Comparison of ENCODE assay signal across 8 cellular contexts in the genomic region with DNA sequence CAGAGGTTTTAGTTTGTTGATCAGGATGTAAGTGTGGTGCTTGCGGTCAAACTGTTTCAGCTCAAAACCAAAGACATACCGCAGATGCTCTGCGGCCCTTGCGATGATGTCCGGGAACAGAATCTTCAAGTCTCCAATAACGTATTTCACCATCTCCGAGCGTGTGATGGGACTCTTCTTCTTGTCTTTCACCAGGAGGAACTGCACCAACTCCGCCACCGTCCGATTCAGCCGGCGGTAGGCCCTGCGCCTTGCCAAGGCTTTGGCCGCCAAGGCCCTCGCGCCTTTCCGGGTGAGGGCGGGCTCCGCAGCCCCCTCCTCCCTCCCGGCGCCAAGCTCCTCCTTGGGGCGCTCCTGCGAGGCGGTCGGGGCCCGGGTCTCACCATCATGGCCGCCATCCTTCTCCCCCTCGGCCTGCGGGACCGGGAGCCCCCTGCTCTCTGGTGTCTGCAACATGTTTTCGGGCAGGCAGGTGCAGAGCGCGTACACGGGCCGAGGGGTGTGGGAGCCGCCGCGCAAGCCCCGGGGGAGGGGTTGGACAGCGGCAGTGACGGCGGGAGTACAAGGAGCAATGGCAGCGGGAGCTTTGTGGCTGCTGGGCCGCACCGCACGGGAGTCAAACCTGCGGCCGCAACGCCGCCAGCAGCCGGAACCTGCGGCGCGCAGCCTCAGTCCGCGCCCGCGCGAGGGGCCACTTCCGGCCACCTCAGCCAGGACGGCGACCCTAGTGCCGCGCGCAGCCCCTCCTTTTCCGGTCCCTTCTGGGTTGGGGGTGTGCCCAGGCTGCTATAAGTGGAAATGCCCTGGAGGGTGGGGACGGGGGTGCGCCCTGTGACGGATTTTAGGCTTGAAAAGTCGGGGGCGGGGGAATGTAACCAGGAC.
DNase-seq lines count a peak whose midpoint lies in the region; ATAC-seq and FAIRE-seq lines count a peak whose summit lies in the region.

A gene with protein sequence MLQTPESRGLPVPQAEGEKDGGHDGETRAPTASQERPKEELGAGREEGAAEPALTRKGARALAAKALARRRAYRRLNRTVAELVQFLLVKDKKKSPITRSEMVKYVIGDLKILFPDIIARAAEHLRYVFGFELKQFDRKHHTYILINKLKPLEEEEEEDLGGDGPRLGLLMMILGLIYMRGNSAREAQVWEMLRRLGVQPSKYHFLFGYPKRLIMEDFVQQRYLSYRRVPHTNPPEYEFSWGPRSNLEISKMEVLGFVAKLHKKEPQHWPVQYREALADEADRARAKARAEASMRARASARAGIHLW (minus strand): TSS at position 699 of the 882 bp plus-strand sequence. CDS start 243 bp downstream, at position 456.

- H3K27ac ChIP-seq in cingulate gyrus (ENCODE audit: low read depth, low read length): peak within 1 kb of the TSS; percentile 81

- peak; percentile 76 for ATAC-seq in HG03439 (IDR thresholded peaks at IDR 0.05; ENCODE audit: unreplicated experiment)

- DNase-seq in AML-193 (lab: John Stamatoyannopoulos, UW) (peak; percentile 75 to 80), GM19239 (ENCODE audit: insufficient read length, low spot score) (peak; percentile 77), NCI-H510A treated with DMSO at 0.1 percent for 48 hours (lab: John Stamatoyannopoulos, UW) (peak; percentile 97), kidney glomerular epithelial cell (lab: John Stamatoyannopoulos, UW) (peak; percentile 87)
- peak; percentile 66 to 75 for DNase-seq in activated CD4-positive, alpha-beta T cell treated with anti-CD3 and anti-CD28 coated beads for 24 hours (ENCODE audit: low read depth in 2 of 2)
- DNase-seq in stimulated activated CD4-positive, alpha-beta T cell treated with anti-CD3 and anti-CD28 coated beads, Interleukin-15, amount 100 ng/mL, for 48 hours (ENCODE audit: low read depth in 2 of 2): peak; percentile 57 to 61

- FAIRE-seq in GM19239 (lab: Jason Lieb, UNC): peak; percentile 67

Comparison
In these comparisons a context has a peak if more than half of its experiments do, and no peak if none do; other contexts are left out.
1. Peak in every context shown above with its lines: DNase-seq, ATAC-seq and H3K27ac ChIP-seq.